1 cellular context compared by ENCODE assay signal in the genomic region with DNA sequence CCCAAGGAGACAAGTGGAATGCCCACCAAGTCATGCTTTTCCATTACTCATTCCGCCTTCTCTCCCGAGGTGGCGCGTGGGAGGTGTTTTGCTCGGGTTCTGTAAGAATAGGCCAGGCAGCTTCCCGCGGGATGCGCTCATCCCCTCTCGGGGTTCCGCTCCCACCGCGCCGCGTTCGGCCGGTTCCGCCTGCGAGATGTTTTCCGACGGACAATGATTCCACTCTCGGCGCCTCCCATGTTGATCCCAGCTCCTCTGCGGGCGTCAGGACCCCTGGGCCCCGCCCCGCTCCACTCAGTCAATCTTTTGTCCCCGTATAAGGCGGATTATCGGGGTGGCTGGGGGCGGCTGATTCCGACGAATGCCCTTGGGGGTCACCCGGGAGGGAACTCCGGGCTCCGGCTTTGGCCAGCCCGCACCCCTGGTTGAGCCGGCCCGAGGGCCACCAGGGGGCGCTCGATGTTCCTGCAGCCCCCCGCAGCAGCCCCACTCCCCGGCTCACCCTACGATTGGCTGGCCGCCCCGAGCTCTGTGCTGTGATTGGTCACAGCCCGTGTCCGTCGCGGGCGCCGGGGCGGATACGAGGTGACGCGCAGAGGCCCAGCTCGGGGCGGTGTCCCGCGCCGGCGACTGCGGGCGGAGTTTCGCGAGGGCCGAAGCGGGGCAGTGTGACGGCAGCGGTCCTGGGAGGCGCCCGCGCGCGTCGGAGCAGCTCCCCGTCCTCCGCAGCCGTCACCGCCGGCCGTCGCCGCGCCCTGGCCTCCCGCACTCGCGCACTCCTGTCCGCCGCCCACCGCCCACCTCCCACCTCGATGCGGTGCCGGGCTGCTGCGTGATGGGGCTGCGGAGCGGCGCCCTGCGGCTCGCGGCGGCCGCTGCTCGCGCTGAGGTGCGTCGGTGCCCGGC.
TF ChIP-seq lines count a peak whose summit lies in the region.

A gene with protein sequence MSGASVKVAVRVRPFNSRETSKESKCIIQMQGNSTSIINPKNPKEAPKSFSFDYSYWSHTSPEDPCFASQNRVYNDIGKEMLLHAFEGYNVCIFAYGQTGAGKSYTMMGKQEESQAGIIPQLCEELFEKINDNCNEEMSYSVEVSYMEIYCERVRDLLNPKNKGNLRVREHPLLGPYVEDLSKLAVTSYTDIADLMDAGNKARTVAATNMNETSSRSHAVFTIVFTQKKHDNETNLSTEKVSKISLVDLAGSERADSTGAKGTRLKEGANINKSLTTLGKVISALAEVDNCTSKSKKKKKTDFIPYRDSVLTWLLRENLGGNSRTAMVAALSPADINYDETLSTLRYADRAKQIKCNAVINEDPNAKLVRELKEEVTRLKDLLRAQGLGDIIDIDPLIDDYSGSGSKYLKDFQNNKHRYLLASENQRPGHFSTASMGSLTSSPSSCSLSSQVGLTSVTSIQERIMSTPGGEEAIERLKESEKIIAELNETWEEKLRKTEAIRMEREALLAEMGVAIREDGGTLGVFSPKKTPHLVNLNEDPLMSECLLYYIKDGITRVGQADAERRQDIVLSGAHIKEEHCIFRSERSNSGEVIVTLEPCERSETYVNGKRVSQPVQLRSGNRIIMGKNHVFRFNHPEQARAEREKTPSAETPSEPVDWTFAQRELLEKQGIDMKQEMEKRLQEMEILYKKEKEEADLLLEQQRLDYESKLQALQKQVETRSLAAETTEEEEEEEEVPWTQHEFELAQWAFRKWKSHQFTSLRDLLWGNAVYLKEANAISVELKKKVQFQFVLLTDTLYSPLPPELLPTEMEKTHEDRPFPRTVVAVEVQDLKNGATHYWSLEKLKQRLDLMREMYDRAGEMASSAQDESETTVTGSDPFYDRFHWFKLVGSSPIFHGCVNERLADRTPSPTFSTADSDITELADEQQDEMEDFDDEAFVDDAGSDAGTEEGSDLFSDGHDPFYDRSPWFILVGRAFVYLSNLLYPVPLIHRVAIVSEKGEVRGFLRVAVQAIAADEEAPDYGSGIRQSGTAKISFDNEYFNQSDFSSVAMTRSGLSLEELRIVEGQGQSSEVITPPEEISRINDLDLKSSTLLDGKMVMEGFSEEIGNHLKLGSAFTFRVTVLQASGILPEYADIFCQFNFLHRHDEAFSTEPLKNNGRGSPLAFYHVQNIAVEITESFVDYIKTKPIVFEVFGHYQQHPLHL (N-terminal part only) (plus strand): TSS at position 666 of the 906 bp plus-strand sequence. CDS start 21,759 bp downstream, outside the sequence.

TF ChIP-seq in K562, 482 proteins besides CTCF, POLR2A, EP300 and RAD21 (continued from another document and continues in another):
- TF ChIP-seq, protein P1, sequence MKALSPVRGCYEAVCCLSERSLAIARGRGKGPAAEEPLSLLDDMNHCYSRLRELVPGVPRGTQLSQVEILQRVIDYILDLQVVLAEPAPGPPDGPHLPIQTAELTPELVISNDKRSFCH (CRISPR knock-in tag; IDR thresholded peaks at IDR 0.05): no peak
- TF ChIP-seq, protein P1 (tag; IDR thresholded peaks at IDR 0.05): peak; percentile 34; the same call in 1 of the 2 replicates
- TF ChIP-seq EHMT2 (IDR thresholded peaks at IDR 0.05) (no peak), PML (IDR thresholded peaks at IDR 0.05; ENCODE audit: low read length) (no peak), STAT6 (CRISPR knock-in tag; IDR thresholded peaks at IDR 0.05) (0 out of 2 replicates have a peak, but pooled peaks have one; percentile 44), CXXC5 (CRISPR knock-in tag; IDR thresholded peaks at IDR 0.05) (peak; percentile 97), IFI16 (CRISPR knock-in tag; IDR thresholded peaks at IDR 0.05) (0 out of 2 replicates have a peak, but pooled peaks have one; percentile 34), HNRNPLL (IDR thresholded peaks at IDR 0.05; ENCODE audit: low read depth, low read length, poor library complexity, severe bottlenecking) (peak; percentile 25), MCM2 (IDR thresholded peaks at IDR 0.05; ENCODE audit: low read depth) (no peak), LCOR (CRISPR knock-in tag; IDR thresholded peaks at IDR 0.05) (peak; percentile 84; the same call in 1 of the 2 replicates), ETV5 (CRISPR knock-in tag; IDR thresholded peaks at IDR 0.05; ENCODE audit: low read depth) (peak; percentile 70; the same call in 1 of the 2 replicates), SRF (CRISPR knock-in tag; IDR thresholded peaks at IDR 0.05) (peak in 1 of 2 experiments; percentile 69; a peak in 1 of 4 replicates), ZKSCAN8 (CRISPR knock-in tag; IDR thresholded peaks at IDR 0.05) (no peak), ZNF408 (CRISPR knock-in tag; IDR thresholded peaks at IDR 0.05; ENCODE audit: low read depth) (no peak), POLR2H (tag; IDR thresholded peaks at IDR 0.05; ENCODE audit: low read depth) (no peak), ZBTB17 (CRISPR knock-in tag; IDR thresholded peaks at IDR 0.05) (0 out of 2 replicates have a peak, but pooled peaks have one; percentile 76), CCNT2 (IDR thresholded peaks at IDR 0.05; ENCODE audit: borderline replicate concordance, extremely low read depth, insufficient read length, low read depth, low read length) (no peak), SAFB (IDR thresholded peaks at IDR 0.05; ENCODE audit: borderline replicate concordance, low read depth, low read length) (0 out of 2 replicates have a peak, but pooled peaks have one; percentile 38), MAFG (tag; conservative IDR thresholded peaks at IDR 0.05) (no peak), CHCHD3 (CRISPR knock-in tag; IDR thresholded peaks at IDR 0.05) (no peak), BRD4 (IDR thresholded peaks at IDR 0.05) (no peak), ZNF668 (CRISPR knock-in tag; IDR thresholded peaks at IDR 0.05) (no peak), MTA2 (IDR thresholded peaks at IDR 0.05; ENCODE audit: low read depth) (no peak), ELK1 (CRISPR knock-in tag; IDR thresholded peaks at IDR 0.05) (no peak), RBM17 (IDR thresholded peaks at IDR 0.05; ENCODE audit: borderline replicate concordance, low read depth, low read length) (no peak), ZNF445 (CRISPR knock-in tag; IDR thresholded peaks at IDR 0.05; ENCODE audit: low read depth) (no peak), SMARCA4 (IDR thresholded peaks at IDR 0.05) (peak; percentile 42; the same call in 1 of the 2 replicates), ZFPM2 (CRISPR knock-in tag; IDR thresholded peaks at IDR 0.05) (no peak), ZBTB1 (CRISPR knock-in tag; IDR thresholded peaks at IDR 0.05; ENCODE audit: borderline replicate concordance, low read depth) (peak; percentile 79; the same call in 1 of the 2 replicates), ETV1 (tag; conservative IDR thresholded peaks at IDR 0.05; ENCODE audit: low read depth) (peak; percentile 48; the same call in 1 of the 2 replicates), TCF15 (CRISPR knock-in tag; IDR thresholded peaks at IDR 0.05) (no peak), TARDBP (IDR thresholded peaks at IDR 0.05) (peak; percentile 92), CSDE1 (IDR thresholded peaks at IDR 0.05) (no peak; a peak in 1 of 4 replicates), PHTF2 (CRISPR knock-in tag; IDR thresholded peaks at IDR 0.05) (no peak), CHD1 (IDR thresholded peaks at IDR 0.05; ENCODE audit: low read length) (no peak), HBP1 (CRISPR knock-in tag; IDR thresholded peaks at IDR 0.05) (no peak), ZNF696 (CRISPR knock-in tag; conservative IDR thresholded peaks at IDR 0.05) (no peak), ZNF165 (CRISPR knock-in tag; IDR thresholded peaks at IDR 0.05; ENCODE audit: borderline replicate concordance) (no peak), SNRNP70 (optimal IDR thresholded peaks at IDR 0.05; ENCODE audit: low read depth, low read length) (no peak), TSC22D4 (tag; IDR thresholded peaks at IDR 0.05) (no peak), HDGF (IDR thresholded peaks at IDR 0.05) (no peak), RBM22 (IDR thresholded peaks at IDR 0.05; ENCODE audit: low read depth, low read length, poor library complexity, severe bottlenecking) (peak; percentile 84), E2F4 (CRISPR knock-in tag; IDR thresholded peaks at IDR 0.05; ENCODE audit: low read depth) (no peak), MLX (CRISPR knock-in tag; conservative IDR thresholded peaks at IDR 0.05) (no peak), RBM15 (IDR thresholded peaks at IDR 0.05; ENCODE audit: insufficient read depth, low read length) (no peak), SMARCC2 (IDR thresholded peaks at IDR 0.05; ENCODE audit: low read depth) (no peak; the same call in 1 of the 2 replicates)
- TF ChIP-seq, protein P2, sequence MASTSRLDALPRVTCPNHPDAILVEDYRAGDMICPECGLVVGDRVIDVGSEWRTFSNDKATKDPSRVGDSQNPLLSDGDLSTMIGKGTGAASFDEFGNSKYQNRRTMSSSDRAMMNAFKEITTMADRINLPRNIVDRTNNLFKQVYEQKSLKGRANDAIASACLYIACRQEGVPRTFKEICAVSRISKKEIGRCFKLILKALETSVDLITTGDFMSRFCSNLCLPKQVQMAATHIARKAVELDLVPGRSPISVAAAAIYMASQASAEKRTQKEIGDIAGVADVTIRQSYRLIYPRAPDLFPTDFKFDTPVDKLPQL (IDR thresholded peaks at IDR 0.05; ENCODE audit: extremely low read depth, insufficient read length): no peak
